In the genomic region with DNA sequence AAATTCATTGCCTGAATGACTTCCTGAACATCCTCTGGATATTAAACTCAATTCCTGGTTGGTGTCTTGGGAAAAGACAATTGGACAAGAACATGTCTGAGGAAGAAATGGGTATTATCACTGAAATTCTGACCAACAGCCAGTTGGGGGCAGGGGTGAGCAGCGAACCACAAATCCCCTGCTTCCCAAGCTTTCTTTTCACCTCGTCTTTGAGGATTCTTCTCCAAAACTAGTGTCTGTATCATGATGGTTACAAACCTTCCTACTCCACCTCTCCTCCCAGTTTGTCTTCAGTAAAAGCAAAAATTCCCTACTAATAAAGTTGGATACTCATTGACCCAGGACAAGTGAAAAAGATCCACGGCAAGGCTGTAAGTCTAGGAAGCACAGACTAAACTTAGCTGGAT, we compare ENCODE assay signal across 8 cellular contexts. TPM values are rescaled to one million over a fixed set of nuclear protein-coding genes. Genes with fewer than 3 reads are reported as not detected.
A peak's percentile ranks its signal among the peaks of the same experiment; 100 is the strongest.
DNase-seq lines count a peak whose midpoint lies in the region; ATAC-seq, FAIRE-seq and TF ChIP-seq lines count a peak whose summit lies in the region.

No MANE protein-coding gene starts in this region.

- TF ChIP-seq RAD21 in K562 (CRISPR knock-in tag; conservative IDR thresholded peaks at IDR 0.05 in 1 of 2, IDR thresholded peaks at IDR 0.05 in 1 of 2): peak; percentile 89 to 96

- H3K27ac ChIP-seq in MM.1S (ENCODE audit: low read length) (no peak overlapping the region), K562 (ENCODE audit: extremely low read depth, low read depth, low read length) (peak overlapping the region; percentile 15; the same call in 1 of the 3 replicates)

- in situ Hi-C loops in K562 (cut with MboI): loop anchor here (5.0 to 25.0 kb wide), 3 partner anchors 237 to 1247 kb away; no protein-coding TSS in a partner anchor

- no peaks in the 10 kb centered on the region for H3K9me2 ChIP-seq in MM.1S (replicated peaks; ENCODE audit: insufficient read depth, low read length)

- peak; percentile 84 for FAIRE-seq in K562 (lab: Jason Lieb, UNC)

- H3K4me3 ChIP-seq in MM.1S (ENCODE audit: low read length) (no peak overlapping the region), K562 (no peak overlapping the region)

- H3K36me3 ChIP-seq in MM.1S (replicated peaks; ENCODE audit: insufficient read depth, low read length) (no peaks in the 10 kb centered on the region), K562 (ENCODE audit: control insufficient read depth, insufficient read depth, low read length) (no peaks in the 10 kb centered on the region; the same call in 2 of the 3 replicates)

- CTCF ChIA-PET in K562 (lab: Yijun Ruan, JAX; ENCODE audit: low intra/inter-chr PET ratio): interaction anchor here (4.0 kb wide), 1 partner anchor 239 kb away, joined by 36 read pairs; no protein-coding TSS in a partner anchor

- TF ChIP-seq EP300 in K562 (IDR thresholded peaks at IDR 0.05; ENCODE audit: low read length): no peak; the same call in 1 of the 2 replicates

- no peak overlapping the region for H2AFZ ChIP-seq in MM.1S (ENCODE audit: low read length)
- peak overlapping the region; percentile 69 for H2AFZ ChIP-seq in K562 (ENCODE audit: low read depth, low read length)

- H3F3A ChIP-seq in MM.1S (ENCODE audit: insufficient read depth, low read length): no peaks in the 10 kb centered on the region

- DNase-seq in NCI-H524 (lab: John Stamatoyannopoulos, UW) (peak; percentile 11 to 38), NCI-H524 treated with DMSO at 0.1 percent for 48 hours (lab: John Stamatoyannopoulos, UW) (no peak), MM.1S (no peak), K562 (ENCODE audit: extremely low read depth in 1 of 4, low spot score in 3 of 4) (peak; percentile 68 to 86 (median 72)), kidney tubule cell (ENCODE audit: low spot score) (peak; percentile 45), NOMO-1 treated with dmso at 0.1 percent for 144 hours (lab: John Stamatoyannopoulos, UW; ENCODE audit: unreplicated experiment) (no peak)

- 20% methylated on average over 3 of the region's 3 CpGs for WGBS in K562 (ENCODE audit: insufficient coverage, low coverage, missing lambda C conversion rate)

- H4K20me1 ChIP-seq in MM.1S (ENCODE audit: insufficient read depth, low read length) (no peaks in the 10 kb centered on the region), K562 (replicated peaks; ENCODE audit: control insufficient read depth, insufficient read depth, low read length) (no peaks in the 10 kb centered on the region)

- H3K79me2 ChIP-seq in MM.1S (ENCODE audit: low read length): no peaks in the 10 kb centered on the region
- H3K79me2 ChIP-seq in K562 (ENCODE audit: control insufficient read depth, insufficient read depth, low read length): no peaks in the 10 kb centered on the region

- no peak overlapping the region for H3K9ac ChIP-seq in MM.1S (ENCODE audit: low read length)
- no peak overlapping the region for H3K9ac ChIP-seq in K562 (ENCODE audit: insufficient read depth in 1 of 2, low read depth in 2 of 2, low read length in 2 of 2)

- POLR2A ChIA-PET in K562 (lab: Yijun Ruan, JAX): interaction anchor here (0.6 to 2.8 kb wide), 9 partner anchors 9 to 296 kb away, joined by 3 to 19 read pairs (median 4); no protein-coding TSS in a partner anchor

- no peaks in the 10 kb centered on the region for H3K4me1 ChIP-seq in MM.1S (ENCODE audit: low read length)
- peaks cover 0 to 60% of the 10 kb centered on the region in 2 experiments; a peak in 4 of 5 replicates for H3K4me1 ChIP-seq in K562 (replicated peaks in 1 of 2; ENCODE audit: control insufficient read depth in 2 of 2, insufficient read depth in 2 of 2, low read length in 2 of 2)

- no peak for TF ChIP-seq POLR2A in K562 (conservative IDR thresholded peaks at IDR 0.05)

- H3K27me3 ChIP-seq in MM.1S (replicated peaks; ENCODE audit: insufficient read depth, low read length): no peaks in the 10 kb centered on the region
- H3K27me3 ChIP-seq in K562 (ENCODE audit: control insufficient read depth in 2 of 2, insufficient read depth in 2 of 2, low read length in 2 of 2): no peaks in the 10 kb centered on the region

- ATAC-seq in K562 (peak; percentile 64), HG02885 (IDR thresholded peaks at IDR 0.05; ENCODE audit: poor library complexity, unreplicated experiment) (no peak), GM21390 (IDR thresholded peaks at IDR 0.05; ENCODE audit: unreplicated experiment) (no peak)

- BruUV-seq in K562 (replicated peaks; lab: Mats Ljungman, UMichigan): no TSS peak

- no peaks in the 10 kb centered on the region for H3K9me1 ChIP-seq in K562 (ENCODE audit: control insufficient read depth, insufficient read depth, low read length)

- H3K4me2 ChIP-seq in MM.1S (ENCODE audit: low read depth, low read length) (no peak overlapping the region), K562 (ENCODE audit: insufficient read depth, low read length) (no peak overlapping the region)

- intact Hi-C loops in K562 (cut with micrococcal nuclease): loop anchor here (1.0 to 2.0 kb wide), 2 partner anchors 22 to 238 kb away; no protein-coding TSS in a partner anchor

- TF ChIP-seq CTCF in MM.1S (IDR thresholded peaks at IDR 0.05; ENCODE audit: low read length) (peak; percentile 55), K562 (IDR thresholded peaks at IDR 0.05 in 2 of 3, conservative IDR thresholded peaks at IDR 0.05 in 1 of 3; ENCODE audit: insufficient read depth in 2 of 3, low read depth in 1 of 3, low read length in 3 of 3) (peak; percentile 72 to 88 (median 83))

- H3K9me3 ChIP-seq in MM.1S (replicated peaks; ENCODE audit: insufficient read depth, low read length): no peaks in the 10 kb centered on the region
- H3K9me3 ChIP-seq in K562 (replicated peaks; ENCODE audit: control insufficient read depth, insufficient read depth, low read depth, low read length): 0 out of 2 replicates have a peak, but pooled peaks cover 3% of the 10 kb centered on the region

TF ChIP-seq in K562, 482 proteins besides CTCF, POLR2A, EP300 and RAD21 (continues in another document):
- TF ChIP-seq ZNF253 (CRISPR knock-in tag; conservative IDR thresholded peaks at IDR 0.05) (no peak), CXXC5 (CRISPR knock-in tag; IDR thresholded peaks at IDR 0.05) (peak; percentile 23; the same call in 1 of the 2 replicates), GATAD2B (IDR thresholded peaks at IDR 0.05; ENCODE audit: borderline replicate concordance) (peak; percentile 14; the same call in 1 of the 2 replicates), HIVEP1 (CRISPR knock-in tag; IDR thresholded peaks at IDR 0.05) (no peak)

RNA-seq across cellular contexts. Expression of a gene that starts 48.3 kb away (rescaled TPM):
- 72.4 and 125 TPM in 2 replicates for total RNA-seq in K562 (2011; cell fraction: chromatin; rRNA removed; ENCODE audit: low replicate concordance)
- 75.3 and 90.2 TPM in 2 replicates for total RNA-seq in K562 (2011; cell fraction: nucleolus; rRNA removed)
- total RNA-seq in K562 (2011; cell fraction: nucleoplasm; rRNA removed): 64.2 and 70.3 TPM in 2 replicates
- 151 and 154 TPM in 2 replicates for total RNA-seq in K562 (2014; rRNA removed)
- total RNA-seq in K562 (2014; rRNA removed; fragmentation: Illumina TruSeq; extraction: Trizol): 111 and 112 TPM in 2 replicates
- 120 and 124 TPM in 2 replicates for total RNA-seq in K562 (2015; rRNA removed; fragmentation: Illumina TruSeq; extraction: Trizol)
- 186 and 213 TPM in 2 replicates for total RNA-seq in K562 (2021)
- 140 and 186 TPM in 2 replicates for polyA plus RNA-seq in K562 (2011; rRNA removed)
- 176 and 298 TPM in 2 replicates for polyA plus RNA-seq in K562 (2011; cell fraction: cytosol; rRNA removed)
- polyA plus RNA-seq in K562 (2011; cell fraction: nucleus; rRNA removed): 133 and 190 TPM in 2 replicates
- 144 and 177 TPM in 2 replicates for polyA plus RNA-seq in K562 (2012)
- 139 and 149 TPM in 2 replicates for polyA plus RNA-seq in K562 (2014; fragmentation: Illumina TruSeq; extraction: Trizol)
- polyA plus RNA-seq in K562 (2014; fragmentation: Nextera tagmentation; extraction: Ambion mirVana): 10 to 100 TPM; 16.1 to 23.0 TPM
- polyA plus RNA-seq in K562 (2014; rRNA removed): 120 and 125 TPM in 2 replicates
- 188 and 256 TPM in 2 replicates for polyA minus RNA-seq in K562 (2011; rRNA and poly(A)+ RNA removed)
- polyA minus RNA-seq in K562 (2011; cell fraction: cytosol; rRNA and poly(A)+ RNA removed): 111 and 132 TPM in 2 replicates
- polyA minus RNA-seq in K562 (2011; cell fraction: nucleus; rRNA and poly(A)+ RNA removed): 53.7 and 56.2 TPM in 2 replicates

Comparison
In these comparisons a context has a peak if more than half of its experiments do, and no peak if none do; other contexts are left out.
1. DNase-seq: peak in NCI-H524 (2 of 2), K562 (4 of 4) and kidney tubule cell (single experiment); none in NCI-H524 treated with DMSO at 0.1 percent for 48 hours (single experiment), MM.1S (single experiment) and NOMO-1 treated with dmso at 0.1 percent for 144 hours (single experiment).